In genomic region chr5:112417931-112418358, GRCh38 we compare ENCODE assay signal across 8 cellular contexts. TPM values are rescaled to one million over a fixed set of nuclear protein-coding genes. Genes with fewer than 3 reads are reported as not detected.
DNase-seq lines count a peak whose midpoint lies in the region; ATAC-seq, FAIRE-seq and TF ChIP-seq lines count a peak whose summit lies in the region.

No MANE protein-coding gene starts in this region.

- in situ Hi-C loops in brain microvascular endothelial cell (cut with HindIII; ENCODE audit: low pct_ligation_motif_present, low sequenced_read_pairs), result no loop called here

- FAIRE-seq in GM18507 (lab: Jason Lieb, UNC), result peak; percentile 60
- FAIRE-seq in keratinocyte (lab: Jason Lieb, UNC), result peak; percentile 81
- FAIRE-seq in D721Med (lab: Jason Lieb, UNC), result no peak

- dilution Hi-C loops in keratinocyte (cut with MboI; ENCODE audit: extremely low pct_ligation_motif_present, low sequenced_read_pairs), result loop anchor here (25.0 kb wide), 1 partner anchor 206 kb away; no protein-coding TSS in a partner anchor

- H3K27ac ChIP-seq in PC-3 (ENCODE audit: low read length) (no peak overlapping the region), brain microvascular endothelial cell (no peak overlapping the region), keratinocyte (ENCODE audit: control insufficient read depth, insufficient read depth, low read length) (peak overlapping the region; percentile 22)

- TF ChIP-seq CTCF in PC-3 (conservative IDR thresholded peaks at IDR 0.05; ENCODE audit: low read depth, low read length), result no peak
- TF ChIP-seq CTCF in brain microvascular endothelial cell (IDR thresholded peaks at IDR 0.05; ENCODE audit: low read depth, low read length, missing control alignments), result no peak
- no peak for TF ChIP-seq CTCF in keratinocyte (optimal IDR thresholded peaks at IDR 0.05 in 1 of 3, IDR thresholded peaks at IDR 0.05 in 1 of 3, conservative IDR thresholded peaks at IDR 0.05 in 1 of 3; ENCODE audit: extremely low read depth in 1 of 3, insufficient read depth in 2 of 3, low read length in 3 of 3)
- no peak for TF ChIP-seq CTCF in D721Med (IDR thresholded peaks at IDR 0.05; ENCODE audit: insufficient read depth, missing control alignments)

- ATAC-seq in HG02588 (IDR thresholded peaks at IDR 0.05; ENCODE audit: unreplicated experiment) (peak; percentile 46), PC-3 (no peak)

- H3K9me3 ChIP-seq in PC-3 (ENCODE audit: low read length) (no peaks in the 10 kb centered on the region), keratinocyte (ENCODE audit: control insufficient read depth, low read depth, low read length) (no peaks in the 10 kb centered on the region)

- H3K4me3 ChIP-seq in PC-3 (ENCODE audit: low read length), result peak overlapping the region; percentile 52
- H3K4me3 ChIP-seq in brain microvascular endothelial cell (ENCODE audit: low read depth, low read length), result peak overlapping the region; percentile 68
- peak overlapping the region; percentile 73 to 84 (median 73) for H3K4me3 ChIP-seq in keratinocyte (ENCODE audit: control insufficient read depth in 2 of 3, extremely low read depth in 1 of 3, insufficient read depth in 2 of 3, low read depth in 1 of 3, low read length in 3 of 3)

- intact Hi-C loops in PC-3 (cut with micrococcal nuclease), result loop anchor here (10.0 kb wide), 1 partner anchor 243 kb away; no protein-coding TSS in a partner anchor

- BruUV-seq in PC-3 (replicated peaks; lab: Mats Ljungman, UMichigan), result no TSS peak

- H3K36me3 ChIP-seq in PC-3 (ENCODE audit: low read depth, low read length), result no peaks in the 10 kb centered on the region
- no peaks in the 10 kb centered on the region for H3K36me3 ChIP-seq in brain microvascular endothelial cell (replicated peaks)
- H3K36me3 ChIP-seq in keratinocyte (ENCODE audit: control insufficient read depth in 2 of 2, extremely low read depth in 1 of 2, insufficient read depth in 2 of 2, low read length in 2 of 2), result no peaks in the 10 kb centered on the region

- H3K79me2 ChIP-seq in PC-3 (ENCODE audit: low read length) (no peaks in the 10 kb centered on the region), keratinocyte (ENCODE audit: control insufficient read depth, insufficient read depth, low read length) (no peaks in the 10 kb centered on the region)

- no peaks in the 10 kb centered on the region for H3K9me1 ChIP-seq in keratinocyte (ENCODE audit: control insufficient read depth, extremely low read depth, insufficient read depth, low read length)

- DNase-seq in GM18507 (ENCODE audit: extremely low spot score, insufficient read length, low read depth) (peak; percentile 7), PC-3 (peak; percentile 9), brain microvascular endothelial cell (peak; percentile 30), keratinocyte (ENCODE audit: low read depth, low spot score) (no peak), GOT3 (lab: John Stamatoyannopoulos, UW) (no peak), D721Med (ENCODE audit: insufficient read length, low spot score) (no peak)
- peak; percentile 16 for DNase-seq in stimulated activated CD4-positive, alpha-beta T cell treated with anti-CD3 and anti-CD28 coated beads, Interleukin-12 subunit alpha, Interleukin-12 subunit beta, amount 100 ng/mL, for 4 hours

- H4K20me1 ChIP-seq in PC-3 (ENCODE audit: low read length), result no peaks in the 10 kb centered on the region
- H4K20me1 ChIP-seq in keratinocyte (ENCODE audit: control insufficient read depth, extremely low read depth, insufficient read depth, low read length), result no peaks in the 10 kb centered on the region

- H3K4me1 ChIP-seq in PC-3 (ENCODE audit: insufficient read depth, low read length) (peaks cover 13% of the 10 kb centered on the region; the same call in 1 of the 2 replicates), keratinocyte (ENCODE audit: control insufficient read depth, extremely low read depth, insufficient read depth, low read length) (peaks cover 12% of the 10 kb centered on the region)

- H3K9me2 ChIP-seq in PC-3 (replicated peaks; ENCODE audit: low read length), result no peaks in the 10 kb centered on the region

- H3K27me3 ChIP-seq in PC-3 (ENCODE audit: low read length) (peaks cover 94% of the 10 kb centered on the region), brain microvascular endothelial cell (replicated peaks) (peaks cover 19% of the 10 kb centered on the region), keratinocyte (ENCODE audit: control insufficient read depth, extremely low read depth, insufficient read depth, low read length) (no peaks in the 10 kb centered on the region)

- peak overlapping the region; percentile 43; the same call in 1 of the 2 replicates for H2AFZ ChIP-seq in PC-3 (ENCODE audit: low read length)
- peak overlapping the region; percentile 96 for H2AFZ ChIP-seq in keratinocyte (ENCODE audit: control insufficient read depth, low read length)

- POLR2A ChIA-PET in PC-3 (lab: Charles Lee; ENCODE audit: unreplicated experiment), result no interaction called here

- CTCF ChIA-PET in PC-3 (lab: Charles Lee), result no interaction called here

- no peaks in the 10 kb centered on the region for H3F3A ChIP-seq in PC-3 (ENCODE audit: low read length, unreplicated experiment)

- H3K9ac ChIP-seq in PC-3 (ENCODE audit: low read length) (no peak overlapping the region), keratinocyte (ENCODE audit: control insufficient read depth, extremely low read depth, insufficient read depth, low read length) (peak overlapping the region; percentile 64)

- H3K4me2 ChIP-seq in PC-3 (ENCODE audit: low read length) (peak overlapping the region; percentile 79), keratinocyte (ENCODE audit: control insufficient read depth, extremely low read depth, insufficient read depth, low read depth, low read length) (peak overlapping the region; percentile 97)

RNA-seq across cellular contexts. Expression of gene EPB41L4A, which starts 1.1 kb away (rescaled TPM):
- not detected in 2 replicates for total RNA-seq in PC-3 (2014; rRNA removed)
- polyA plus RNA-seq in keratinocyte, result 2.5 to 4.6 TPM (median 3.5 TPM) in 3 replicates
- 12.1 TPM for polyA plus RNA-seq in keratinocyte (2011; ENCODE audit: low read depth)
- polyA plus RNA-seq in keratinocyte (2011; cell fraction: cytosol; rRNA removed), result 2.7 and 5.9 TPM in 2 replicates
- 5.6 and 6.5 TPM in 2 replicates for polyA plus RNA-seq in keratinocyte (2011; cell fraction: nucleus; rRNA removed)
- 2.7 and 5.5 TPM in 2 replicates for polyA plus RNA-seq in keratinocyte (2012; ENCODE audit: low replicate concordance)
- polyA minus RNA-seq in keratinocyte, result 3.5 to 11.0 TPM (median 3.6 TPM) in 3 replicates
- 4.8 TPM for polyA minus RNA-seq in keratinocyte (2011; cell fraction: cytosol; rRNA and poly(A)+ RNA removed)
- polyA minus RNA-seq in keratinocyte (2011; cell fraction: nucleus; rRNA and poly(A)+ RNA removed), result 14.2 and 35.8 TPM in 2 replicates

Comparison
In these comparisons a context has a peak if more than half of its experiments do, and no peak if none do; other contexts are left out.
1. DNase-seq: peak in GM18507 (single experiment), PC-3 (single experiment), brain microvascular endothelial cell (single experiment) and stimulated activated CD4-positive, alpha-beta T cell treated with anti-CD3 and anti-CD28 coated beads, Interleukin-12 subunit alpha, Interleukin-12 subunit beta, amount 100 ng/mL, for 4 hours (single experiment); none in keratinocyte (single experiment), GOT3 (single experiment) and D721Med (single experiment).
2. Peak in every context shown above with its lines, with median percentiles within 50 percentile points of each other: H3K4me3 ChIP-seq.